In the genomic region with DNA sequence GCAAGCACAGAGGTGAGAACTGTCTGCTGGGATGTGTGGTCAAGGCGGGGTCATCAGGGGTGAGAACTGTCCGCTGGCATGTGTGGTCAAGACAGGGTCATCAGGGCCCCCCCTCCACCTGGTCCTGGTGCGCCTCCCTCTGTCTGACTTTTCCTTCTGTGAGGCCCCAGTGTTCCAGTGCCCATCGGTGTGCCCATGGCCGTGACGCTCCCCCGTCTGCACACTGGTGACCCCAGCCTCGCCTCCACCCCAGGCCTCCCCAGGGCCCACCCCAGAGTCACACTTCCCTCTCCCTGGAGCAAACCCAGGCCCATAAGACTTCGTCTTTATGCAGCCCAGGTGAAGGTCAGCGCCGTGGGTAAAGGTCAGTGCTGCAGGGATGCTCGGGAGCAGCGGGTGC, we compare ENCODE assay signal across 33 cellular contexts.
"Had no signal": no experiment of that assay in that cellular context is flagged by ENCODE, and none has a peak within 500 bp of the region (broad histone marks: within the 10 kb centered on the region; RNA-seq: fewer than 3 reads in every experiment).

No MANE protein-coding gene starts in this region.

- H3K27ac ChIP-seq: PC-9, RWPE1, SJCRH30, SK-N-MC had no signal

- H3K4me3 ChIP-seq: MG63, PC-9, SJCRH30, SK-N-MC had no signal

- H3K9me3 ChIP-seq: MG63, SJCRH30 had no signal

- ATAC-seq: Panc1, Right ventricle myocardium inferior, SK-N-SH treated with all-trans-retinoic acid at 6 μM for 48 hours had no signal

- H3K36me3 ChIP-seq: MG63, SJCRH30 had no signal

- DNase-seq: Kasumi-1, KG1, MG63, NCI-H1048, NCI-H1092 treated with DMSO at 0.1 percent for 48 hours, NCI-H1105 treated with DMSO at 0.1 percent for 48 hours, NCI-H1417, NCI-H1436, NCI-H146, NCI-H1694, NCI-H187, NCI-H1930, NCI-H2029 treated with DMSO at 0.1 percent for 48 hours, NCI-H2081 treated with DMSO at 0.1 percent for 48 hours, NCI-H2107, NCI-H2171, NCI-H226, NCI-H446 treated with DMSO at 0.1 percent for 48 hours, NCI-H510A, NCI-H524, NCI-H526, NCI-H69, NCI-H748 treated with DMSO at 0.1 percent for 48 hours, NCI-H82, PC-9, SHP77, SIG-M5, SJCRH30 had no signal

- H3K4me1 ChIP-seq: SJCRH30 had no signal

- H3K27me3 ChIP-seq: MG63, SJCRH30 had no signal
